In genomic region chr1:151288502-151288901, GRCh38 we compare ENCODE assay signal across 21 cellular contexts. TPM values are rescaled to one million over a fixed set of nuclear protein-coding genes. Genes with fewer than 3 reads are reported as not detected.
A peak's percentile ranks its signal among the peaks of the same experiment; 100 is the strongest.
DNase-seq lines count a peak whose midpoint lies in the region; ATAC-seq, FAIRE-seq and TF ChIP-seq lines count a peak whose summit lies in the region.
"Had no signal": no experiment of that assay in that cellular context is flagged by ENCODE, and none has a peak within 500 bp of the region (broad histone marks: within the 10 kb centered on the region; RNA-seq: fewer than 3 reads in every experiment).

No MANE protein-coding gene starts in this region.

- H3K9me3 Mint-ChIP-seq in CD8-positive, alpha-beta memory T cell: no peaks in the 10 kb centered on the region
- H3K9me3 Mint-ChIP-seq in activated B cell treated with CpG ODN at 0.5 μM for 24 hours (no peaks in the 10 kb centered on the region), glutamatergic neuron (ENCODE audit: unreplicated experiment) (peaks cover 4% of the 10 kb centered on the region)
- H3K9me3 Mint-ChIP-seq: activated CD4-positive, alpha-beta memory T cell treated with anti-CD3 and anti-CD28 coated beads, Interleukin-2, amount 10 ng/mL, durations not matched to agents 7 days and 5 days; naive B cell had no signal

- POLR2A ChIA-PET in CD8-positive, alpha-beta memory T cell (lab: Charles Lee): no interaction called here
- POLR2A ChIA-PET in activated B cell treated with CpG ODN at 0.5 μM for 24 hours (lab: Charles Lee): interaction anchor here (1.6 kb wide), 1 partner anchor 11 kb away, joined by 6 read pairs; no protein-coding TSS in a partner anchor

- peaks cover 23 to 49% (median 26%) of the 10 kb centered on the region in 3 donors for H3K4me1 Mint-ChIP-seq in CD8-positive, alpha-beta memory T cell
- H3K4me1 Mint-ChIP-seq in activated B cell treated with CpG ODN at 0.5 μM for 24 hours: peaks cover 30% of the 10 kb centered on the region
- H3K4me1 Mint-ChIP-seq in glutamatergic neuron (ENCODE audit: low read depth, unreplicated experiment): peaks cover 21% of the 10 kb centered on the region

- peaks cover 66% of the 10 kb centered on the region for H3K4me1 ChIP-seq in BLaER1
- H3K4me1 ChIP-seq in CD8-positive, alpha-beta memory T cell (ENCODE audit: insufficient read depth, low read length): peaks cover 11% of the 10 kb centered on the region
- peaks cover 0 to 9% of the 10 kb centered on the region in 2 donors for H3K4me1 ChIP-seq in kidney (ENCODE audit: control insufficient read depth in 1 of 2, insufficient read depth in 1 of 2, low read depth in 1 of 2, low read length in 2 of 2)

- peak overlapping the region in 5 of 8 donors; percentile 10 to 84 (median 51) for H3K27ac Mint-ChIP-seq in CD8-positive, alpha-beta memory T cell
- H3K27ac Mint-ChIP-seq in activated B cell treated with CpG ODN at 0.5 μM for 24 hours (peak overlapping the region; percentile 27), glutamatergic neuron (ENCODE audit: unreplicated experiment) (peak overlapping the region; percentile 38)
- H3K27ac Mint-ChIP-seq: activated CD4-positive, alpha-beta memory T cell treated with anti-CD3 and anti-CD28 coated beads, Interleukin-2, amount 10 ng/mL, durations not matched to agents 7 days and 5 days had no signal

- no peak overlapping the region for H3K4me3 ChIP-seq in BLaER1
- no peak overlapping the region for H3K4me3 ChIP-seq in CD8-positive, alpha-beta memory T cell (ENCODE audit: low read length)
- no peak overlapping the region for H3K4me3 ChIP-seq in kidney (ENCODE audit: low read length in 2 of 2)
- H3K4me3 ChIP-seq: esophagus muscularis mucosa, gastrocnemius medialis, HAP-1, SK-N-MC, thoracic aorta had no signal

- H3K27me3 ChIP-seq in BLaER1: no peaks in the 10 kb centered on the region
- H3K27me3 ChIP-seq in CD8-positive, alpha-beta memory T cell (ENCODE audit: insufficient read depth, low read length, poor library complexity, severe bottlenecking): no peaks in the 10 kb centered on the region
- H3K27me3 ChIP-seq: esophagus muscularis mucosa, gastrocnemius medialis had no signal

- peaks cover 75% of the 10 kb centered on the region for H3K36me3 ChIP-seq in BLaER1
- H3K36me3 ChIP-seq in CD8-positive, alpha-beta memory T cell (ENCODE audit: insufficient read depth, low read length): peaks cover 50% of the 10 kb centered on the region
- H3K36me3 ChIP-seq in kidney (ENCODE audit: control insufficient read depth in 1 of 2, insufficient read depth in 2 of 2, low read length in 2 of 2): peaks cover 35 to 54% of the 10 kb centered on the region in 2 donors

- peak overlapping the region in 1 of 7 donors; percentile 54 for H3K4me3 Mint-ChIP-seq in CD8-positive, alpha-beta memory T cell
- H3K4me3 Mint-ChIP-seq in activated B cell treated with CpG ODN at 0.5 μM for 24 hours (no peak overlapping the region), glutamatergic neuron (ENCODE audit: unreplicated experiment) (no peak overlapping the region)
- H3K4me3 Mint-ChIP-seq: activated CD4-positive, alpha-beta memory T cell treated with anti-CD3 and anti-CD28 coated beads, Interleukin-2, amount 10 ng/mL, durations not matched to agents 7 days and 5 days; naive B cell had no signal

- TF ChIP-seq CTCF in activated B cell treated with CpG ODN at 0.5 μM for 24 hours (IDR thresholded peaks at IDR 0.05) (no peak), glutamatergic neuron (IDR thresholded peaks at IDR 0.05; ENCODE audit: partially characterized antibody, unreplicated experiment) (no peak), kidney (IDR thresholded peaks at IDR 0.05; ENCODE audit: borderline replicate concordance, extremely low read depth, insufficient read depth) (no peak)

- H3K4me2 ChIP-seq in BLaER1: peak overlapping the region; percentile 70

- H4K20me1 ChIP-seq in BLaER1: peaks cover 90% of the 10 kb centered on the region

- ATAC-seq in activated B cell treated with CpG ODN at 0.5 μM for 24 hours (ENCODE audit: low read depth): no peak
- ATAC-seq in GM21528 (IDR thresholded peaks at IDR 0.05; ENCODE audit: low FRiP score, unreplicated experiment): no peak
- ATAC-seq: gastrocnemius medialis had no signal

- H3K9me3 ChIP-seq in BLaER1 (no peaks in the 10 kb centered on the region), kidney (ENCODE audit: control insufficient read depth in 1 of 2, low read length in 2 of 2) (no peaks in the 10 kb centered on the region)
- no peaks in the 10 kb centered on the region for H3K9me3 ChIP-seq in CD8-positive, alpha-beta memory T cell (ENCODE audit: low read length)
- H3K9me3 ChIP-seq: esophagus muscularis mucosa, gastrocnemius medialis, HAP-1, thoracic aorta had no signal

- no peak for DNase-seq in CD8-positive, alpha-beta memory T cell
- DNase-seq in activated B cell treated with CpG ODN at 0.5 μM for 24 hours (no peak), glutamatergic neuron (no peak), kidney (no peak), nucleus accumbens (lab: John Stamatoyannopoulos, UW) (no peak)
- DNase-seq: activated CD4-positive, alpha-beta memory T cell treated with anti-CD3 and anti-CD28 coated beads, Interleukin-2, amount 10 ng/mL, durations not matched to agents 7 days and 5 days; cerebellar nuclear complex; DMS79 treated with DMSO at 0.1 percent for 48 hours; effector CD4-positive, alpha-beta T cell; gastrocnemius medialis; mesenchymal stem cell; naive B cell; NCI-H1417; NCI-H510A treated with DMSO at 0.1 percent for 48 hours had no signal

- CTCF ChIA-PET in CD8-positive, alpha-beta memory T cell (lab: Charles Lee): no interaction called here
- CTCF ChIA-PET in activated B cell treated with CpG ODN at 0.5 μM for 24 hours (lab: Charles Lee): no interaction called here

- intact Hi-C loops in activated B cell treated with CpG ODN at 0.5 μM for 24 hours (cut with micrococcal nuclease): no loop called here
- intact Hi-C loops in kidney (cut with DNase I): no loop called here

- no peaks in the 10 kb centered on the region for H3K27me3 Mint-ChIP-seq in CD8-positive, alpha-beta memory T cell
- no peaks in the 10 kb centered on the region for H3K27me3 Mint-ChIP-seq in activated B cell treated with CpG ODN at 0.5 μM for 24 hours
- peaks cover 15% of the 10 kb centered on the region for H3K27me3 Mint-ChIP-seq in glutamatergic neuron (ENCODE audit: unreplicated experiment)
- H3K27me3 Mint-ChIP-seq: activated CD4-positive, alpha-beta memory T cell treated with anti-CD3 and anti-CD28 coated beads, Interleukin-2, amount 10 ng/mL, durations not matched to agents 7 days and 5 days; naive B cell had no signal

- FAIRE-seq in kidney (lab: Jason Lieb, UNC): no peak

- H3K27ac ChIP-seq in BLaER1 (peak overlapping the region; percentile 35; the same call in 1 of the 2 replicates), kidney (ENCODE audit: low read depth in 2 of 2, low read length in 2 of 2) (no peak overlapping the region)
- H3K27ac ChIP-seq in CD8-positive, alpha-beta memory T cell (ENCODE audit: low read depth, low read length): no peak overlapping the region
- H3K27ac ChIP-seq: gastrocnemius medialis, parathyroid adenoma, SK-N-MC, thoracic aorta had no signal

- H3K36me3 Mint-ChIP-seq in CD8-positive, alpha-beta memory T cell: peaks cover 0 to 83% (median 5%) of the 10 kb centered on the region in 3 donors
- H3K36me3 Mint-ChIP-seq in activated B cell treated with CpG ODN at 0.5 μM for 24 hours (ENCODE audit: low read depth): peaks cover 81% of the 10 kb centered on the region
- H3K36me3 Mint-ChIP-seq in glutamatergic neuron (ENCODE audit: unreplicated experiment): peaks cover 8% of the 10 kb centered on the region

- H3K9ac ChIP-seq in BLaER1 (no peak overlapping the region), kidney (ENCODE audit: low read length in 2 of 2) (no peak overlapping the region)
- H3K9ac ChIP-seq: parathyroid adenoma had no signal

RNA-seq across cellular contexts. Expression of gene ZNF687, which starts 6.4 kb away (rescaled TPM):
- total RNA-seq in CD8-positive, alpha-beta memory T cell: 10 to 100 TPM; 23.8 to 26.5 TPM
- 1.6 TPM for polyA plus RNA-seq in CD8-positive, alpha-beta memory T cell
- 38.8 and 40.3 TPM in 2 replicates for total RNA-seq in activated B cell treated with CpG ODN at 0.5 μM for 24 hours
- 34.4 TPM for total RNA-seq in glutamatergic neuron (ENCODE audit: unreplicated experiment)
- 30.3 TPM for total RNA-seq in kidney
- 8.5 TPM for polyA plus RNA-seq in kidney (ENCODE audit: insufficient read depth, low read depth, low replicate concordance)

RNA-seq across cellular contexts. Expression of gene PSMD4, which starts 34.0 kb away (rescaled TPM):
- 100 to 1,000 TPM; 250 to 256 TPM for total RNA-seq in CD8-positive, alpha-beta memory T cell
- polyA plus RNA-seq in CD8-positive, alpha-beta memory T cell: 239 TPM
- total RNA-seq in activated B cell treated with CpG ODN at 0.5 μM for 24 hours (189 and 201 TPM in 2 replicates), glutamatergic neuron (ENCODE audit: unreplicated experiment) (250 TPM), kidney (123 TPM)
- polyA plus RNA-seq in kidney (ENCODE audit: insufficient read depth, low read depth, low replicate concordance): 178 TPM

RNA-seq across cellular contexts. Expression of gene PI4KB, which starts 38.7 kb away (rescaled TPM):
- total RNA-seq in CD8-positive, alpha-beta memory T cell: 10 to 100 TPM; 59.9 to 65.5 TPM
- polyA plus RNA-seq in CD8-positive, alpha-beta memory T cell: 67.5 TPM
- total RNA-seq in activated B cell treated with CpG ODN at 0.5 μM for 24 hours (112 and 113 TPM in 2 replicates), glutamatergic neuron (ENCODE audit: unreplicated experiment) (68.7 TPM), kidney (60.9 TPM)
- polyA plus RNA-seq in kidney (ENCODE audit: insufficient read depth, low read depth, low replicate concordance): 43.5 TPM

RNA-seq across cellular contexts. Expression of gene RFX5, which starts 58.5 kb away (rescaled TPM):
- 10 to 100 TPM; 77.2 to 77.4 TPM for total RNA-seq in CD8-positive, alpha-beta memory T cell
- polyA plus RNA-seq in CD8-positive, alpha-beta memory T cell: 38.0 TPM
- total RNA-seq in activated B cell treated with CpG ODN at 0.5 μM for 24 hours (222 and 262 TPM in 2 replicates), glutamatergic neuron (ENCODE audit: unreplicated experiment) (64.4 TPM), kidney (46.6 TPM)
- polyA plus RNA-seq in kidney (ENCODE audit: insufficient read depth, low read depth, low replicate concordance): 17.9 TPM
